Comparison of ENCODE assay signal across 29 cellular contexts in the genomic region with DNA sequence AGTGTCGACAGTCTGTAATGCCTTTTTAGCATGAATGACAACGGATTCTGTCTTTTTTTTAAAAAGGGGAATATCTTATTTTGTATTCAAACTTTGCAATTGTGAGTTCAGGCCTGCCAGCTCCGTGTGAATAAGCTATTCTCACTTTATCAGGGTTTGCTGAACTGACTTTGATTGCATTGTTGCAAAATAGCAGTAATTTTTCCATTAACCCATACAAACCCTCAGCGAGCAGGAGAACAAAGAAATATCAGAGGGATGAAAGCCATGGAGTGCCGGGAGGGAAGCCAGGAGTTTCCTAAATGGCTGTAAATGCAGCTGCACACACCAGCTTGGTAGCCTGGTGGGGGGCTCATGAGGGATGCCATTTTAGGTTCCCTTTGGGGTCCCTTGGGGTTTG.
DNase-seq lines count a peak whose midpoint lies in the region; ATAC-seq and TF ChIP-seq lines count a peak whose summit lies in the region.
"Had no signal": no experiment of that assay in that cellular context is flagged by ENCODE, and none has a peak within 500 bp of the region (broad histone marks: within the 10 kb centered on the region; RNA-seq: fewer than 3 reads in every experiment).

No MANE protein-coding gene starts in this region.

- H3K4me3 Mint-ChIP-seq in brain: peak overlapping the region in 4 of 5 experiments; percentile 19 to 72 (median 41)
- H3K4me3 Mint-ChIP-seq in activated naive CD4-positive, alpha-beta T cell treated with anti-CD3 and anti-CD28 coated beads for 36 hours: no peak overlapping the region
- H3K4me3 Mint-ChIP-seq: activated CD4-positive, alpha-beta T cell treated with anti-CD3 and anti-CD28 coated beads, Interleukin-2, amount 10 ng/mL, durations not matched to agents 7 days and 5 days; activated naive CD8-positive, alpha-beta T cell treated with anti-CD3 and anti-CD28 coated beads for 36 hours; activated T-helper 17 cell treated with anti-CD3 and anti-CD28 coated beads, Interleukin-2, amount 50 U/mL, for 72 hours; effector memory CD8-positive, alpha-beta T cell; T-helper 1 cell treated with Interleukin-12 subunit alpha and Interleukin-12 subunit beta and Interleukin-4 antibody, amounts not matched to agents 30 μg/mL and 1 μg/mL, for 36 hours had no signal

- H3K27ac ChIP-seq in osteoblast (ENCODE audit: low read depth, low read length): no peak overlapping the region
- H3K27ac ChIP-seq: A549; BLaER1 treated with 17β-estradiol and CSF1 and Interleukin-3, amounts not matched to agents 10 nM and 100 nM; body of pancreas; esophagus muscularis mucosa; parathyroid adenoma; Peyer's patch; SJSA1; transverse colon had no signal

- peaks cover 35% of the 10 kb centered on the region for H3K4me1 ChIP-seq in osteoblast (ENCODE audit: insufficient read depth, low read length)
- H3K4me1 ChIP-seq: A549, body of pancreas had no signal

- H3K79me2 ChIP-seq in osteoblast (ENCODE audit: insufficient read depth, low read length): no peaks in the 10 kb centered on the region
- H3K79me2 ChIP-seq: parathyroid adenoma had no signal

- H3K27ac Mint-ChIP-seq in brain: peak overlapping the region in 4 of 5 experiments; percentile 4 to 90 (median 44)
- H3K27ac Mint-ChIP-seq in activated naive CD4-positive, alpha-beta T cell treated with anti-CD3 and anti-CD28 coated beads for 36 hours: no peak overlapping the region
- H3K27ac Mint-ChIP-seq: activated CD4-positive, alpha-beta T cell treated with anti-CD3 and anti-CD28 coated beads, Interleukin-2, amount 10 ng/mL, durations not matched to agents 7 days and 5 days; activated naive CD8-positive, alpha-beta T cell treated with anti-CD3 and anti-CD28 coated beads for 36 hours; activated T-helper 17 cell treated with anti-CD3 and anti-CD28 coated beads, Interleukin-2, amount 50 U/mL, for 72 hours; effector memory CD8-positive, alpha-beta T cell; T-helper 1 cell treated with Interleukin-12 subunit alpha and Interleukin-12 subunit beta and Interleukin-4 antibody, amounts not matched to agents 30 μg/mL and 1 μg/mL, for 36 hours had no signal

- no peak for ATAC-seq in HG02623 (IDR thresholded peaks at IDR 0.05; ENCODE audit: unreplicated experiment)
- ATAC-seq: A549; activated T-helper 17 cell treated with anti-CD3 and anti-CD28 coated beads, Interleukin-2, amount 50 U/mL, for 72 hours; body of pancreas; effector memory CD8-positive, alpha-beta T cell; sciatic nerve had no signal

- H3K9me3 ChIP-seq in osteoblast (ENCODE audit: low read depth, low read length): no peaks in the 10 kb centered on the region
- H3K9me3 ChIP-seq: A549; BLaER1 treated with 17β-estradiol and CSF1 and Interleukin-3, amounts not matched to agents 10 nM and 100 nM; body of pancreas; esophagus muscularis mucosa; Peyer's patch; SJSA1; stomach; transverse colon had no signal

- intact Hi-C loops in activated naive CD4-positive, alpha-beta T cell treated with anti-CD3 and anti-CD28 coated beads for 36 hours (cut with micrococcal nuclease): no loop called here

- peak overlapping the region; percentile 49 for H2AFZ ChIP-seq in osteoblast (ENCODE audit: low read length)
- H2AFZ ChIP-seq: parathyroid adenoma had no signal

- no peak for TF ChIP-seq CTCF in brain (conservative IDR thresholded peaks at IDR 0.05)
- no peak for TF ChIP-seq CTCF in osteoblast (IDR thresholded peaks at IDR 0.05; ENCODE audit: extremely low read depth, low read depth, low read length)

- H4K20me1 ChIP-seq in osteoblast (ENCODE audit: insufficient read depth, low read length): no peaks in the 10 kb centered on the region
- H4K20me1 ChIP-seq: BLaER1 treated with 17β-estradiol and CSF1 and Interleukin-3, amounts not matched to agents 10 nM and 100 nM had no signal

- H3K36me3 ChIP-seq in osteoblast (ENCODE audit: insufficient read depth, low read length): no peaks in the 10 kb centered on the region
- H3K36me3 ChIP-seq: BLaER1 treated with 17β-estradiol and CSF1 and Interleukin-3, amounts not matched to agents 10 nM and 100 nM; esophagus muscularis mucosa; Peyer's patch; SJSA1; stomach; transverse colon had no signal

- H3K36me3 Mint-ChIP-seq in brain: no peaks in the 10 kb centered on the region
- H3K36me3 Mint-ChIP-seq in activated naive CD4-positive, alpha-beta T cell treated with anti-CD3 and anti-CD28 coated beads for 36 hours (ENCODE audit: low read depth): no peaks in the 10 kb centered on the region
- H3K36me3 Mint-ChIP-seq: activated naive CD8-positive, alpha-beta T cell treated with anti-CD3 and anti-CD28 coated beads for 36 hours had no signal

- peak overlapping the region; percentile 42 for H3K4me2 ChIP-seq in osteoblast (ENCODE audit: insufficient read depth, low read length)
- H3K4me2 ChIP-seq: A549 had no signal

- DNase-seq in NCI-H345 (lab: John Stamatoyannopoulos, UW): peak; percentile 5
- DNase-seq in NCI-H345 treated with DMSO at 0.1 percent for 48 hours (lab: John Stamatoyannopoulos, UW; ENCODE audit: unreplicated experiment): no peak
- peak; percentile 74 to 76 for DNase-seq in NCI-H1930 (lab: John Stamatoyannopoulos, UW)
- DNase-seq in osteoblast (ENCODE audit: insufficient read length, low spot score, missing footprints): no peak
- no peak for DNase-seq in AG08395 (ENCODE audit: low spot score)
- no peak for DNase-seq in activated naive CD4-positive, alpha-beta T cell treated with anti-CD3 and anti-CD28 coated beads for 36 hours
- DNase-seq: activated CD4-positive, alpha-beta T cell treated with anti-CD3 and anti-CD28 coated beads, Interleukin-2, amount 10 ng/mL, durations not matched to agents 7 days and 5 days; activated naive CD8-positive, alpha-beta T cell treated with anti-CD3 and anti-CD28 coated beads for 36 hours; body of pancreas; effector memory CD8-positive, alpha-beta T cell; EL; GOT3; Kasumi-1; mammary epithelial cell; NCI-H1048; NCI-H226; Peyer's patch; stomach; transverse colon had no signal

- CTCF ChIA-PET in activated naive CD4-positive, alpha-beta T cell treated with anti-CD3 and anti-CD28 coated beads for 36 hours (lab: Charles Lee): no interaction called here

- H3K9me3 Mint-ChIP-seq in brain: no peaks in the 10 kb centered on the region
- H3K9me3 Mint-ChIP-seq in activated naive CD4-positive, alpha-beta T cell treated with anti-CD3 and anti-CD28 coated beads for 36 hours: no peaks in the 10 kb centered on the region
- H3K9me3 Mint-ChIP-seq: activated CD4-positive, alpha-beta T cell treated with anti-CD3 and anti-CD28 coated beads, Interleukin-2, amount 10 ng/mL, durations not matched to agents 7 days and 5 days; activated naive CD8-positive, alpha-beta T cell treated with anti-CD3 and anti-CD28 coated beads for 36 hours; activated T-helper 17 cell treated with anti-CD3 and anti-CD28 coated beads, Interleukin-2, amount 50 U/mL, for 72 hours; T-helper 1 cell treated with Interleukin-12 subunit alpha and Interleukin-12 subunit beta and Interleukin-4 antibody, amounts not matched to agents 30 μg/mL and 1 μg/mL, for 36 hours had no signal

- H3K27me3 Mint-ChIP-seq in brain: peaks cover 26% of the 10 kb centered on the region
- peaks cover 22% of the 10 kb centered on the region for H3K27me3 Mint-ChIP-seq in activated naive CD4-positive, alpha-beta T cell treated with anti-CD3 and anti-CD28 coated beads for 36 hours (ENCODE audit: low read depth)

- no peaks in the 10 kb centered on the region for H3K27me3 ChIP-seq in osteoblast (ENCODE audit: insufficient read depth, low read length)
- H3K27me3 ChIP-seq: body of pancreas, Peyer's patch, SJSA1 had no signal

- H3K4me3 ChIP-seq in osteoblast (ENCODE audit: insufficient read depth, low read length): no peak overlapping the region
- H3K4me3 ChIP-seq: A549; BLaER1 treated with 17β-estradiol and CSF1 and Interleukin-3, amounts not matched to agents 10 nM and 100 nM; body of pancreas; esophagus muscularis mucosa; Peyer's patch; SJSA1; stomach; transverse colon had no signal

- peaks cover 96% of the 10 kb centered on the region for H3K4me1 Mint-ChIP-seq in brain
- no peaks in the 10 kb centered on the region for H3K4me1 Mint-ChIP-seq in activated naive CD4-positive, alpha-beta T cell treated with anti-CD3 and anti-CD28 coated beads for 36 hours (ENCODE audit: low read depth)
- H3K4me1 Mint-ChIP-seq: activated CD4-positive, alpha-beta T cell treated with anti-CD3 and anti-CD28 coated beads, Interleukin-2, amount 10 ng/mL, durations not matched to agents 7 days and 5 days; activated naive CD8-positive, alpha-beta T cell treated with anti-CD3 and anti-CD28 coated beads for 36 hours; activated T-helper 17 cell treated with anti-CD3 and anti-CD28 coated beads, Interleukin-2, amount 50 U/mL, for 72 hours had no signal

Comparison
In these comparisons a context has a peak if more than half of its experiments do, and no peak if none do; other contexts are left out.
1. DNase-seq: peak in NCI-H345 (single experiment) and NCI-H1930 (2 of 2); none in NCI-H345 treated with DMSO at 0.1 percent for 48 hours (single experiment), osteoblast (single experiment), AG08395 (single experiment) and activated naive CD4-positive, alpha-beta T cell treated with anti-CD3 and anti-CD28 coated beads for 36 hours (single experiment).